8 cellular contexts compared by ENCODE assay signal in the genomic region with DNA sequence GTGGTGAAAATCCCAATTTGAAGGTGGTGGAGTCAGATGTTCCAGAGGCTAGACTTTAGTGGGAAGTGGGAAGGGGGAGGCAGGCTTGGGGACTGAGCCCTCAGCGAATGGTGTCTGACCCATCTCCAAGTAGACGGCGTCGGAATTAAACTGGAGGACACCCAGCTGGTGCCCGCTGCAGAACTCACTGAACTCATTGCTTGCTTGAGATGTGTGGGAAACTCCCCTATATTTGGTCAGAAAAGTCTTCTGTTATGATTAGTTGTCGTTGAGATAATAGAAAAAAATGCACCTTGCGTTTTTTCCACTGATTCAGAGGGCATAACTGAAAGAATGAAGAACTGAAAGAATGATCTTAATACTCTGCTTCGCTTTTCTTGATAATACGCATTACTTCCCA. TPM values are rescaled to one million over a fixed set of nuclear protein-coding genes. Genes with fewer than 3 reads are reported as not detected.
DNase-seq lines count a peak whose midpoint lies in the region; ATAC-seq and TF ChIP-seq lines count a peak whose summit lies in the region.

No MANE protein-coding gene starts in this region.

- H3K27me3 ChIP-seq in RWPE2 (ENCODE audit: insufficient read depth, poor library complexity, severe bottlenecking) = no peaks in the 10 kb centered on the region
- no peaks in the 10 kb centered on the region for H3K27me3 ChIP-seq in trophoblast cell (ENCODE audit: insufficient read depth, low read length)

- no peak overlapping the region for H4K12ac ChIP-seq in trophoblast cell (ENCODE audit: low read depth, low read length)

- H3K36me3 ChIP-seq in RWPE2 (ENCODE audit: low read depth) (peaks cover 7% of the 10 kb centered on the region), trophoblast cell (ENCODE audit: control insufficient read depth in 1 of 2, insufficient read depth in 2 of 2, low read length in 2 of 2) (peaks cover 2 to 6% of the 10 kb centered on the region in 2 experiments)

- no peak overlapping the region for H2BK120ac ChIP-seq in trophoblast cell (ENCODE audit: insufficient read depth, low read length, poor library complexity)

- peaks cover 6% of the 10 kb centered on the region for H3K9me3 ChIP-seq in RWPE2 (ENCODE audit: severe bottlenecking)
- H3K9me3 ChIP-seq in trophoblast cell (ENCODE audit: insufficient read depth, low read depth, low read length) = peaks cover 17% of the 10 kb centered on the region

- H3K4me1 ChIP-seq in RWPE2 (ENCODE audit: insufficient read depth, poor library complexity, severe bottlenecking) = no peaks in the 10 kb centered on the region
- peaks cover 0 to 8% of the 10 kb centered on the region in 2 experiments for H3K4me1 ChIP-seq in trophoblast cell (ENCODE audit: control insufficient read depth in 1 of 2, insufficient read depth in 2 of 2, low read length in 2 of 2)

- H3K27ac ChIP-seq in RWPE2 (ENCODE audit: poor library complexity, severe bottlenecking) (peak overlapping the region; percentile 21), trophoblast cell (ENCODE audit: low read depth, low read length) (no peak overlapping the region)

- no peak overlapping the region for H2BK5ac ChIP-seq in trophoblast cell (ENCODE audit: low read depth, low read length, poor library complexity)

- H3K23ac ChIP-seq in trophoblast cell (ENCODE audit: low read length) = no peak overlapping the region

- H3K9ac ChIP-seq in trophoblast cell (ENCODE audit: low read length) = no peak overlapping the region

- peaks cover 9% of the 10 kb centered on the region for H3K79me1 ChIP-seq in trophoblast cell (ENCODE audit: low read length)

- no peak overlapping the region for H3K4ac ChIP-seq in trophoblast cell (ENCODE audit: low read depth, low read length)

- TF ChIP-seq CTCF in RWPE2 (IDR thresholded peaks at IDR 0.05; ENCODE audit: poor library complexity, severe bottlenecking) (no peak), epithelial cell of esophagus (IDR thresholded peaks at IDR 0.05; ENCODE audit: insufficient read depth, low read depth, low read length, missing control alignments) (no peak)

- H2BK12ac ChIP-seq in trophoblast cell (ENCODE audit: low read length) = no peak overlapping the region

- H3K4me3 ChIP-seq in RWPE2 (ENCODE audit: severe bottlenecking) (peak overlapping the region; percentile 71), epithelial cell of esophagus (ENCODE audit: low read length) (peak overlapping the region; percentile 79), trophoblast cell (ENCODE audit: low read depth, low read length) (no peak overlapping the region)

- peak overlapping the region; percentile 67 for H3K4me2 ChIP-seq in trophoblast cell (ENCODE audit: low read length)

- no peak overlapping the region for H2AK5ac ChIP-seq in trophoblast cell (ENCODE audit: low read length)

- H3K14ac ChIP-seq in trophoblast cell (ENCODE audit: low read length) = no peak overlapping the region

- no peak overlapping the region for H2AFZ ChIP-seq in trophoblast cell (ENCODE audit: insufficient read depth, low read length, poor library complexity)

- H4K91ac ChIP-seq in trophoblast cell (ENCODE audit: low read depth, low read length) = no peak overlapping the region

- no CpG with 5 or more reads among the region's 9 CpGs for WGBS in trophoblast cell (ENCODE audit: extremely low coverage, insufficient coverage, insufficient read length)

- DNase-seq in activated CD4-positive, CD25-positive, alpha-beta regulatory T cell treated with anti-CD3 and anti-CD28 coated beads, Interleukin-2, amount 50 U/mL, for 72 hours = no peak
- no peak for DNase-seq in RWPE2 (ENCODE audit: low spot score)
- DNase-seq in epithelial cell of esophagus (ENCODE audit: low read depth) = peak; percentile 4
- DNase-seq in trophoblast cell = peak in 1 of 2 donors; percentile 5
- DNase-seq in inferior parietal cortex (ENCODE audit: extremely low spot score) = no peak
- no peak for DNase-seq in NCI-H2171 (lab: John Stamatoyannopoulos, UW)

- H3K79me2 ChIP-seq in trophoblast cell (ENCODE audit: control insufficient read depth, insufficient read depth, low read length, poor library complexity) = peaks cover 5% of the 10 kb centered on the region

- peak; percentile 29 to 41 for ATAC-seq in activated CD4-positive, CD25-positive, alpha-beta regulatory T cell treated with anti-CD3 and anti-CD28 coated beads, Interleukin-2, amount 50 U/mL, for 24 hours
- ATAC-seq in RWPE2 (ENCODE audit: low read depth) (no peak), GM19035 (IDR thresholded peaks at IDR 0.05; ENCODE audit: unreplicated experiment) (no peak)

- no peak overlapping the region for H3K18ac ChIP-seq in trophoblast cell (ENCODE audit: low read length)

- peak overlapping the region; percentile 61 for H4K8ac ChIP-seq in trophoblast cell (ENCODE audit: low read depth, low read length)

RNA-seq across cellular contexts. Expression of a gene that starts 0.9 kb away (rescaled TPM):
- polyA plus RNA-seq in trophoblast cell (2013) = 2.3 TPM in 2 replicates

RNA-seq across cellular contexts. Expression of a gene that starts 9.9 kb away (rescaled TPM):
- 2.0 and 2.2 TPM in 2 replicates for polyA plus RNA-seq in trophoblast cell (2013)

Comparison
In these comparisons a context has a peak if more than half of its experiments do, and no peak if none do; other contexts are left out.
1. ATAC-seq: peak in activated CD4-positive, CD25-positive, alpha-beta regulatory T cell treated with anti-CD3 and anti-CD28 coated beads, Interleukin-2, amount 50 U/mL, for 24 hours (2 of 2); none in RWPE2 (single experiment) and GM19035 (single experiment).